In the genomic region with DNA sequence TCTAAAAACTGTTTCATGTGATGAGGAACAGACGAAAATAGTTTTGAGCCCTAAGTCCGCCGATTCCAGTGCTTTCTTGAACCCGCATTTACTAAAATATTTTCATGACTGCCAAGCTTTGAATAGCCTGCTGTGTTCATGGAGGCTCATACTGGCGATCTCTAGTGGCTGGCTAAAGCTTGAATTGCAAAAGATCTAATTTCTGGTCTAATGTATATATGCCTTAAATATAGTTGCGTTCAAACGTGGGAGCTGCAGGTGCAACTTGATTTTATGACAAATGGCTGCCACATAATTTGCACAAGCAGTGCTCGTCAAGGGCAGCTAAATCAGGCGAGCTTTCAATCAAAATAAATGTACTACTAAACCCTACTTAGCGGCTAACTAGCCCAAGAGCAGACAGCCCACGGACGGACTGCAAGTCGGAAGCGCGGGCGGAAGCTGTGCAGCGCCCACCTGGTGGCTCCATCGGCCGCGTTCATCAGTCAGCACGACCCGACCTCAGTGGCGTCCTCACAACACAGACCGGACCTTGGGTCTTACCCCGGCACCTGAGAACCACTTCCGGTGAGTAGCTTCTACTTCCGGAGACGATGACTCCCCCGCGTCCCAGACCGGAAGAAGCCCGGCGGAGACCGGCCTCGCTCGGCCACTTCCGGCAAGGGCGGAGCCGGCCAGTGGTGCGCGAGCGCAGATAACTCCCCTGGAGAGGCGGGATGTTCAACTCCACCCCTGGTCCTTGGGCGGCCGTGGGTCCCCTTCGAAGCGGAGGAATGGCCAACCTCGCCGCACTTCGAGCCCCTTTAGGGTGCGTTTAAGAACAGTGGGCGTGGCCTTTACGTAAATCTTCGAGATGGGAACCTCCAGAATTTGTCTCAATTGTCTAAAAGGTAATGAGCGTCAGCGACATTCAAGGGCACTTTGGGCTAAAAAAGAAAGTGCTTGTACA, we compare ENCODE assay signal across 8 cellular contexts. TPM values are rescaled to one million over a fixed set of nuclear protein-coding genes. Genes with fewer than 3 reads are reported as not detected.
DNase-seq lines count a peak whose midpoint lies in the region; ATAC-seq and TF ChIP-seq lines count a peak whose summit lies in the region.

No MANE protein-coding gene starts in this region.

- peak overlapping the region; percentile 99 for H3K4me2 ChIP-seq in OCI-LY1 (ENCODE audit: low read length)

- DNase-seq in DMS 273 (lab: John Stamatoyannopoulos, UW; ENCODE audit: unreplicated experiment) (peak; percentile 96), activated T-cell treated with anti-CD3 and anti-CD28 coated beads for 24 hours (ENCODE audit: low read depth) (peak; percentile 86), epithelial cell of esophagus (ENCODE audit: low read depth) (peak; percentile 94), mucosa of descending colon (peak; percentile 93 to 97 (median 96))
- peak; percentile 67 to 71 for DNase-seq in stimulated activated CD8-positive, alpha-beta memory T cell treated with anti-CD3 and anti-CD28 coated beads, Interleukin-4, amount 100 ng/mL, for 1 hour (ENCODE audit: low read depth in 2 of 2, low spot score in 1 of 2)

- H3F3A ChIP-seq in OCI-LY1 (ENCODE audit: insufficient read depth, low read length), result peaks cover 22% of the 10 kb centered on the region; the same call in 1 of the 2 replicates

- intact Hi-C loops in mucosa of descending colon (cut with DNase I, micrococcal nuclease), result loop anchor here in 1 of 2 donors (5.0 kb wide), 1 partner anchor 119 kb away; no protein-coding TSS in a partner anchor

- H3K79me2 ChIP-seq in OCI-LY1 (ENCODE audit: insufficient read depth, low read length), result peaks cover 8% of the 10 kb centered on the region

- peak overlapping the region; percentile 68 for H3K9ac ChIP-seq in HUES6 (ENCODE audit: low read length)
- peak overlapping the region; percentile 80 for H3K9ac ChIP-seq in OCI-LY1 (ENCODE audit: low read length)

- no peaks in the 10 kb centered on the region for H3K9me2 ChIP-seq in OCI-LY1 (ENCODE audit: low read depth, low read length)

- no peak overlapping the region for H2AFZ ChIP-seq in OCI-LY1 (ENCODE audit: low read length)

- H3K4me3 ChIP-seq in HUES6 (ENCODE audit: low read depth, low read length) (peak overlapping the region; percentile 67), OCI-LY1 (ENCODE audit: low read depth, low read length, poor library complexity, severe bottlenecking) (peak overlapping the region; percentile 67), epithelial cell of esophagus (ENCODE audit: low read length) (peak overlapping the region; percentile 73), mucosa of descending colon (peak overlapping the region; percentile 36)

- H3K27me3 ChIP-seq in HUES6 (ENCODE audit: control insufficient read depth, insufficient read depth, low read length) (no peaks in the 10 kb centered on the region), OCI-LY1 (ENCODE audit: insufficient read depth, low read length) (no peaks in the 10 kb centered on the region)

- H3K9me3 ChIP-seq in HUES6 (ENCODE audit: control insufficient read depth, insufficient read depth, low read depth, low read length) (no peaks in the 10 kb centered on the region), OCI-LY1 (ENCODE audit: low read length) (no peaks in the 10 kb centered on the region), mucosa of descending colon (no peaks in the 10 kb centered on the region)

- no peaks in the 10 kb centered on the region for H4K20me1 ChIP-seq in OCI-LY1 (ENCODE audit: insufficient read depth, low read length)

- H3K36me3 ChIP-seq in HUES6 (ENCODE audit: control insufficient read depth, insufficient read depth, low read length) (peaks cover 68% of the 10 kb centered on the region), OCI-LY1 (ENCODE audit: insufficient read depth, low read length) (peaks cover 49% of the 10 kb centered on the region), mucosa of descending colon (ENCODE audit: low read depth) (peaks cover 3% of the 10 kb centered on the region)

- ATAC-seq in GM21447 (IDR thresholded peaks at IDR 0.05; ENCODE audit: unreplicated experiment), result peak; percentile 92
- peak; percentile 98 for ATAC-seq in mucosa of descending colon

- H3K27ac ChIP-seq in HUES6 (ENCODE audit: low read depth, low read length) (peak overlapping the region; percentile 69), OCI-LY1 (ENCODE audit: low read depth, low read length, poor library complexity, severe bottlenecking) (peak overlapping the region; percentile 99)

- TF ChIP-seq CTCF in OCI-LY1 (IDR thresholded peaks at IDR 0.05; ENCODE audit: low read length) (peak; percentile 32; the same call in 1 of the 2 replicates), epithelial cell of esophagus (IDR thresholded peaks at IDR 0.05; ENCODE audit: insufficient read depth, low read depth, low read length, missing control alignments) (no peak), mucosa of descending colon (IDR thresholded peaks at IDR 0.05) (peak; percentile 9)

- H3K4me1 ChIP-seq in HUES6 (ENCODE audit: control insufficient read depth, insufficient read depth, low read length), result peaks cover 27% of the 10 kb centered on the region
- H3K4me1 ChIP-seq in OCI-LY1 (ENCODE audit: insufficient read depth, low read length, severe bottlenecking), result peaks cover 60% of the 10 kb centered on the region
- H3K4me1 ChIP-seq in mucosa of descending colon (ENCODE audit: low read depth), result peaks cover 21% of the 10 kb centered on the region

RNA-seq across cellular contexts. Expression of gene RPL27A, which starts 6.1 kb away (rescaled TPM):
- total RNA-seq in mucosa of descending colon, result 100 to 1,000 TPM; 634 to 807 (median 704) TPM

RNA-seq across cellular contexts. Expression of gene TRIM66, which starts 6.2 kb away (rescaled TPM):
- total RNA-seq in mucosa of descending colon, result 10 to 100 TPM in 2 of 3 donors, 1 to 10 TPM in 1; 9.6 to 21.3 (median 15.9) TPM

Comparison
In these comparisons a context has a peak if more than half of its experiments do, and no peak if none do; other contexts are left out.
1. Peak in every context shown above with its lines: DNase-seq, ATAC-seq, H3K4me3 ChIP-seq and H3K27ac ChIP-seq.